In genomic region chr11:64036081-64037026, GRCh38 we compare ENCODE assay signal across 8 cellular contexts. TPM values are rescaled to one million over a fixed set of nuclear protein-coding genes. Genes with fewer than 3 reads are reported as not detected.
DNase-seq lines count a peak whose midpoint lies in the region; ATAC-seq, FAIRE-seq and TF ChIP-seq lines count a peak whose summit lies in the region.

No MANE protein-coding gene starts in this region.

- TF ChIP-seq POLR2A in HepG2 (IDR thresholded peaks at IDR 0.05; ENCODE audit: insufficient read depth in 1 of 2, low read depth in 2 of 2, low read length in 2 of 2): no peak

- WGBS in HUES64: 1% methylated on average over 83 of the region's 85 CpGs
- 10% methylated on average over 7 of the region's 85 CpGs for WGBS in mammary epithelial cell (ENCODE audit: low coverage, missing lambda C conversion rate)
- 10% methylated on average over 16 of the region's 85 CpGs for WGBS in HepG2 (ENCODE audit: low lambda C conversion rate)
- 2% methylated on average over 85 of the region's 85 CpGs for WGBS in thymus

- no peak overlapping the region for H3K27ac ChIP-seq in HUES64 (ENCODE audit: low read depth, low read length)
- no peak overlapping the region for H3K27ac ChIP-seq in mammary epithelial cell (ENCODE audit: insufficient read depth, low read depth, low read length)
- no peak overlapping the region for H3K27ac ChIP-seq in HepG2 (ENCODE audit: extremely low read length, insufficient read depth, low read length)
- H3K27ac ChIP-seq in thymus (ENCODE audit: low read depth): no peak overlapping the region

- peaks cover 87% of the 10 kb centered on the region for H3K27me3 ChIP-seq in HUES64 (ENCODE audit: insufficient read depth, low read length)
- peaks cover 33% of the 10 kb centered on the region for H3K27me3 ChIP-seq in mammary epithelial cell (ENCODE audit: insufficient read depth, low read length)
- peaks cover 4 to 31% of the 10 kb centered on the region in 2 experiments; a peak in 3 of 5 replicates for H3K27me3 ChIP-seq in HepG2 (ENCODE audit: control insufficient read depth in 1 of 2, insufficient read depth in 2 of 2, low read length in 2 of 2)
- peaks cover 50% of the 10 kb centered on the region for H3K27me3 ChIP-seq in thymus (ENCODE audit: control insufficient read depth, insufficient read depth)

- H3K4me2 ChIP-seq in mammary epithelial cell (ENCODE audit: insufficient read depth, low read depth, low read length) (peak overlapping the region; percentile 68), HepG2 (ENCODE audit: low read depth, low read length) (peak overlapping the region; percentile 39)

- TF ChIP-seq EP300 in HepG2 (IDR thresholded peaks at IDR 0.05; ENCODE audit: low read depth in 2 of 2, low read length in 2 of 2): no peak
- TF ChIP-seq EP300 in HepG2 (CRISPR knock-in tag; IDR thresholded peaks at IDR 0.05; ENCODE audit: borderline replicate concordance): no peak

- peak; percentile 15 for ATAC-seq in HepG2
- no peak for ATAC-seq in HG02678 (IDR thresholded peaks at IDR 0.05; ENCODE audit: unreplicated experiment)
- no peak for ATAC-seq in HG02798 (IDR thresholded peaks at IDR 0.05; ENCODE audit: poor library complexity, unreplicated experiment)

- in situ Hi-C loops in ACHN (cut with HindIII; ENCODE audit: low pct_ligation_motif_present, low pct_unique_long_range_greater_than_20kb, low sequenced_read_pairs): no loop called here
- in situ Hi-C loops in mammary epithelial cell (cut with MboI; ENCODE audit: low sequenced_read_pairs in 2 of 2): no loop called here
- in situ Hi-C loops in HepG2 (cut with HindIII; ENCODE audit: extremely low pct_ligation_motif_present, low pct_unique_long_range_greater_than_20kb): no loop called here

- peaks cover 5% of the 10 kb centered on the region for H4K20me1 ChIP-seq in mammary epithelial cell (ENCODE audit: insufficient read depth, low read length)
- H4K20me1 ChIP-seq in HepG2 (ENCODE audit: insufficient read depth, low read length): peaks cover 33% of the 10 kb centered on the region; the same call in 1 of the 2 replicates

- H3K36me3 ChIP-seq in HUES64 (ENCODE audit: insufficient read depth, low read length): no peaks in the 10 kb centered on the region
- H3K36me3 ChIP-seq in mammary epithelial cell (ENCODE audit: insufficient read depth, low read length): no peaks in the 10 kb centered on the region
- H3K36me3 ChIP-seq in HepG2 (replicated peaks in 1 of 2; ENCODE audit: control insufficient read depth in 1 of 2, insufficient read depth in 2 of 2, low read length in 2 of 2): no peaks in the 10 kb centered on the region
- H3K36me3 ChIP-seq in thymus (ENCODE audit: control insufficient read depth, insufficient read depth): no peaks in the 10 kb centered on the region

- FAIRE-seq in HepG2 (lab: Jason Lieb, UNC): no peak

- H3K9me3 ChIP-seq in HUES64 (ENCODE audit: insufficient read depth, low read depth, low read length) (no peaks in the 10 kb centered on the region), mammary epithelial cell (replicated peaks; ENCODE audit: insufficient read depth, low read length) (no peaks in the 10 kb centered on the region), HepG2 (ENCODE audit: low read length) (no peaks in the 10 kb centered on the region), thymus (ENCODE audit: control insufficient read depth) (no peaks in the 10 kb centered on the region)

- H3K79me2 ChIP-seq in mammary epithelial cell (ENCODE audit: insufficient read depth, low read length) (no peaks in the 10 kb centered on the region), HepG2 (ENCODE audit: insufficient read depth, low read length) (no peaks in the 10 kb centered on the region)

- peak overlapping the region; percentile 21; the same call in 1 of the 2 replicates for H3K9ac ChIP-seq in HUES64 (ENCODE audit: low read depth, low read length)
- no peak overlapping the region for H3K9ac ChIP-seq in mammary epithelial cell (ENCODE audit: insufficient read depth, low read length)
- H3K9ac ChIP-seq in HepG2 (ENCODE audit: insufficient read depth, low read depth, low read length): no peak overlapping the region

- H3K4me1 ChIP-seq in HUES64 (ENCODE audit: insufficient read depth, low read length) (peaks cover 4% of the 10 kb centered on the region; the same call in 1 of the 2 replicates), mammary epithelial cell (ENCODE audit: insufficient read depth, low read length) (peaks cover 4% of the 10 kb centered on the region), HepG2 (ENCODE audit: insufficient read depth, low read length) (peaks cover 14% of the 10 kb centered on the region; the same call in 1 of the 2 replicates), thymus (ENCODE audit: control insufficient read depth, insufficient read depth, low read length) (no peaks in the 10 kb centered on the region)

- no TSS peak for BruUV-seq in mammary epithelial cell (replicated peaks; lab: Mats Ljungman, UMichigan)
- no TSS peak for BruUV-seq in HepG2 (replicated peaks; lab: Mats Ljungman, UMichigan)

- TF ChIP-seq CTCF in mammary epithelial cell (conservative IDR thresholded peaks at IDR 0.05 in 1 of 2, IDR thresholded peaks at IDR 0.05 in 1 of 2; ENCODE audit: extremely low read depth in 1 of 2, insufficient read depth in 1 of 2, low read depth in 1 of 2, low read length in 2 of 2) (no peak), HepG2 (CRISPR knock-in tag; IDR thresholded peaks at IDR 0.05) (no peak; the same call in 1 of the 2 replicates)

- H3K4me3 ChIP-seq in HUES64 (ENCODE audit: low read length) (peak overlapping the region; percentile 52), mammary epithelial cell (replicated peaks in 1 of 3; ENCODE audit: insufficient read depth in 1 of 3, low read depth in 2 of 3, low read length in 3 of 3) (peak overlapping the region in 1 of 3 experiments; percentile 28), HepG2 (replicated peaks in 1 of 3; ENCODE audit: insufficient read depth in 1 of 3, low read depth in 2 of 3, low read length in 3 of 3) (peak overlapping the region; percentile 25 to 42 (median 37); a peak in 5 of 6 replicates), thymus (ENCODE audit: low read length) (peak overlapping the region; percentile 25)

- POLR2A ChIA-PET in HepG2 (lab: Yijun Ruan, JAX): no interaction called here

- dilution Hi-C loops in mammary epithelial cell (cut with HindIII; ENCODE audit: low sequenced_read_pairs): no loop called here

- no peak overlapping the region for H2AFZ ChIP-seq in mammary epithelial cell (ENCODE audit: low read depth, low read length)
- no peak overlapping the region for H2AFZ ChIP-seq in HepG2 (ENCODE audit: low read length)

- CTCF ChIA-PET in mammary epithelial cell (lab: Charles Lee; ENCODE audit: low non-redundant PET): no interaction called here
- CTCF ChIA-PET in HepG2 (lab: Yijun Ruan, JAX; ENCODE audit: low intra/inter-chr PET ratio, low total read pairs): no interaction called here

- intact Hi-C loops in mammary epithelial cell (cut with micrococcal nuclease) (no loop called here), HepG2 (cut with micrococcal nuclease; ENCODE audit: unreplicated experiment) (no loop called here)

- DNase-seq in ACHN (peak; percentile 30), mammary epithelial cell (peak; percentile 16), HepG2 (ENCODE audit: low spot score) (no peak), SHP77 (lab: John Stamatoyannopoulos, UW) (no peak)

- TF ChIP-seq RAD21 in HepG2 (CRISPR knock-in tag; IDR thresholded peaks at IDR 0.05): no peak

RNA-seq across cellular contexts. Expression of gene FLRT1, which starts 0.6 kb away (rescaled TPM):
- polyA plus RNA-seq in HUES64 (2013, experiment 1 of 2): 0.45 TPM
- polyA plus RNA-seq in HUES64 (2013, experiment 2 of 2): 0.57 TPM
- total RNA-seq in mammary epithelial cell: under 1 TPM; 0.16 to 0.33 TPM
- polyA plus RNA-seq in mammary epithelial cell: 0.02 TPM
- polyA minus RNA-seq in mammary epithelial cell: not detected
- 0.02 TPM in 1 of 2 replicates, not detected in the other for total RNA-seq in HepG2 (2016; rRNA removed; fragmentation: Illumina TruSeq; extraction: Trizol)
- not detected in 2 replicates for total RNA-seq in HepG2 (2016; cell fraction: cytosol; rRNA removed; fragmentation: Illumina TruSeq; extraction: Trizol; ENCODE audit: low read depth)
- not detected in 2 replicates for total RNA-seq in HepG2 (2016; cell fraction: insoluble cytoplasmic fraction; rRNA removed; fragmentation: Illumina TruSeq; extraction: Trizol)
- not detected in 2 replicates for total RNA-seq in HepG2 (2016; cell fraction: membrane; rRNA removed; fragmentation: Illumina TruSeq; extraction: Trizol)
- total RNA-seq in HepG2 (2016; cell fraction: nucleus; rRNA removed; fragmentation: Illumina TruSeq; extraction: Trizol): 0.09 TPM in 1 of 2 replicates, not detected in the other
- 0.08 TPM in 2 replicates for polyA plus RNA-seq in HepG2 (2011; rRNA removed)
- 0.03 TPM in 2 replicates for polyA plus RNA-seq in HepG2 (2011; cell fraction: cytosol; rRNA removed)
- polyA plus RNA-seq in HepG2 (2011; cell fraction: nucleus; rRNA removed): 0.06 and 0.10 TPM in 2 replicates
- polyA plus RNA-seq in HepG2 (2012): 0.28 and 0.32 TPM in 2 replicates
- polyA plus RNA-seq in HepG2 (2016; cell fraction: cytosol; fragmentation: Illumina TruSeq; extraction: Trizol; ENCODE audit: low read depth): not detected in 2 replicates
- 0.10 TPM in 1 of 2 replicates, not detected in the other for polyA plus RNA-seq in HepG2 (2016; cell fraction: insoluble cytoplasmic fraction; fragmentation: Illumina TruSeq; extraction: Trizol; ENCODE audit: low read depth)
- polyA plus RNA-seq in HepG2 (2016; cell fraction: membrane; fragmentation: Illumina TruSeq; extraction: Trizol; ENCODE audit: low read depth): not detected in 2 replicates
- polyA plus RNA-seq in HepG2 (2016; cell fraction: nucleus; fragmentation: Illumina TruSeq; extraction: Trizol; ENCODE audit: insufficient read depth, low read depth): not detected in 2 replicates
- polyA minus RNA-seq in HepG2 (2011; rRNA and poly(A)+ RNA removed; ENCODE audit: low replicate concordance): 0.07 and 0.22 TPM in 2 replicates
- 0.18 and 0.20 TPM in 2 replicates for polyA minus RNA-seq in HepG2 (2011; cell fraction: cytosol; rRNA and poly(A)+ RNA removed)
- polyA minus RNA-seq in HepG2 (2011; cell fraction: nucleus; rRNA and poly(A)+ RNA removed): 0.39 TPM in 1 of 2 replicates, not detected in the other
- 0.07 TPM for polyA plus RNA-seq in thymus

RNA-seq across cellular contexts. Expression of gene OTUB1, which starts 50.1 kb away (rescaled TPM):
- 120 TPM for polyA plus RNA-seq in HUES64 (2013, experiment 1 of 2)
- 114 TPM for polyA plus RNA-seq in HUES64 (2013, experiment 2 of 2)
- total RNA-seq in mammary epithelial cell (100 to 1,000 TPM in 1 of 2 donors, 10 to 100 TPM in 1; 48.0 to 101 TPM), HepG2 (2016; rRNA removed; fragmentation: Illumina TruSeq; extraction: Trizol) (58.8 and 78.7 TPM in 2 replicates)
- polyA plus RNA-seq in mammary epithelial cell (196 TPM), HepG2 (2011; rRNA removed) (130 TPM in 2 replicates), thymus (83.8 TPM)
- polyA minus RNA-seq in mammary epithelial cell: 121 TPM
- 20.2 and 22.1 TPM in 2 replicates for total RNA-seq in HepG2 (2016; cell fraction: cytosol; rRNA removed; fragmentation: Illumina TruSeq; extraction: Trizol; ENCODE audit: low read depth)
- 63.7 and 75.6 TPM in 2 replicates for total RNA-seq in HepG2 (2016; cell fraction: insoluble cytoplasmic fraction; rRNA removed; fragmentation: Illumina TruSeq; extraction: Trizol)
- 29.1 and 30.2 TPM in 2 replicates for total RNA-seq in HepG2 (2016; cell fraction: membrane; rRNA removed; fragmentation: Illumina TruSeq; extraction: Trizol)
- 37.3 and 37.7 TPM in 2 replicates for total RNA-seq in HepG2 (2016; cell fraction: nucleus; rRNA removed; fragmentation: Illumina TruSeq; extraction: Trizol)
- 108 and 143 TPM in 2 replicates for polyA plus RNA-seq in HepG2 (2011; cell fraction: cytosol; rRNA removed)
- polyA plus RNA-seq in HepG2 (2011; cell fraction: nucleus; rRNA removed): 193 and 235 TPM in 2 replicates
- 62.7 and 68.2 TPM in 2 replicates for polyA plus RNA-seq in HepG2 (2012)
- 38.9 TPM in 2 replicates for polyA plus RNA-seq in HepG2 (2016; cell fraction: cytosol; fragmentation: Illumina TruSeq; extraction: Trizol; ENCODE audit: low read depth)
- 103 and 127 TPM in 2 replicates for polyA plus RNA-seq in HepG2 (2016; cell fraction: insoluble cytoplasmic fraction; fragmentation: Illumina TruSeq; extraction: Trizol; ENCODE audit: low read depth)
- 42.5 and 43.1 TPM in 2 replicates for polyA plus RNA-seq in HepG2 (2016; cell fraction: membrane; fragmentation: Illumina TruSeq; extraction: Trizol; ENCODE audit: low read depth)
- 108 and 115 TPM in 2 replicates for polyA plus RNA-seq in HepG2 (2016; cell fraction: nucleus; fragmentation: Illumina TruSeq; extraction: Trizol; ENCODE audit: insufficient read depth, low read depth)
- 120 and 135 TPM in 2 replicates for polyA minus RNA-seq in HepG2 (2011; rRNA and poly(A)+ RNA removed; ENCODE audit: low replicate concordance)
- 51.3 and 59.5 TPM in 2 replicates for polyA minus RNA-seq in HepG2 (2011; cell fraction: cytosol; rRNA and poly(A)+ RNA removed)
- polyA minus RNA-seq in HepG2 (2011; cell fraction: nucleus; rRNA and poly(A)+ RNA removed): 31.7 and 32.2 TPM in 2 replicates

Comparison
In these comparisons a context has a peak if more than half of its experiments do, and no peak if none do; other contexts are left out.
1. DNase-seq: peak in ACHN (single experiment) and mammary epithelial cell (single experiment); none in HepG2 (single experiment) and SHP77 (0 of 2).